Comparison of ENCODE assay signal across 8 cellular contexts in the genomic region with DNA sequence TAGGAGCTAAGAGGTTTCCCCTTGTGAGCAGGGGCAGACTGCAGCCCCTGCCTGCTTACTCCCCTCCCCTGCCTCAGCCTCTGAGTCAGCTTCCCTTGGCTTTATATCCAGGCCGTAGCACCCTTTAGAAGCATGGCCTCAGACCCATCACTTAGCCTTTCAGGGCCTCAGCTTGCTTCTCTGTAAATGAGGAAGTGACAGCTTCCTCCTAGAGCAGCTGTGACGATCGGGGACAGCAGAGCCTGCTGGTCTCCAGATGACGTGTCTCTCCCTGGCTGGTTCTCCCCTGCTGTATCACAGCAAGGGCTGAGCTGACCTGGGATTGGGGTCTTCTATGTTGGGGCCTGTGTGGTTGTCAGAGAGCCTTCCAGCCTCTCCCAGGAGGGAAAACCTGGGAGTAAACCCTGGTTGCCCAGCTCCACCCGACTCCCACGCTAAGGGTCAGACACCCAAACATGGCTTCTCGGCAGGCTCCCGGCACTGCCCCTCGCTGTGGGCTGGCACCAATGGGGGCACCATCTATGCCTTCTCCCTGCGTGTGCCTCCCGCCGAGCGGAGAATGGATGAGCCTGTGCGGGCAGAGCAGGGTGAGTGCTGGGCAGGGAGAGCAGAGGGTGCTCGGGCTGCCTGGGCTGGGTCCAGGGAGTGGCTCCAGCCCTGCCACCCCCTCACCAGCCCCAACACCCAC. TPM values are rescaled to one million over a fixed set of nuclear protein-coding genes. Genes with fewer than 3 reads are reported as not detected.
A peak's percentile ranks its signal among the peaks of the same experiment; 100 is the strongest.
DNase-seq lines count a peak whose midpoint lies in the region; ATAC-seq and TF ChIP-seq lines count a peak whose summit lies in the region.

No MANE protein-coding gene starts in this region.

- no peak for TF ChIP-seq CTCF in gastroesophageal sphincter (IDR thresholded peaks at IDR 0.05)
- no peak for TF ChIP-seq CTCF in stomach (IDR thresholded peaks at IDR 0.05)

- H3K4me1 ChIP-seq in gastroesophageal sphincter (no peaks in the 10 kb centered on the region), stomach (peaks cover 0 to 14% (median 4%) of the 10 kb centered on the region in 4 donors)

- WGBS in gastroesophageal sphincter (ENCODE audit: low coverage in 1 of 2), 2 donors: no CpG with 5 or more reads among the region's 15 CpGs
- WGBS in stomach, 5 donors: 78 to 89% (median 87%) methylated on average over 14 to 15 of the region's 15 CpGs

- peak; percentile 36 for DNase-seq in activated CD4-positive, alpha-beta T cell treated with anti-CD3 and anti-CD28 coated beads for 36 hours
- DNase-seq in activated CD4-positive, alpha-beta T cell treated with anti-CD3 and anti-CD28 coated beads for 4 hours: no peak
- DNase-seq in OCI-M1 (lab: John Stamatoyannopoulos, UW) (peak; percentile 92), stomach (peak; percentile 48), DMS153 treated with DMSO at 0.1 percent for 48 hours (lab: John Stamatoyannopoulos, UW; ENCODE audit: unreplicated experiment) (no peak), mucosa of gallbladder (ENCODE audit: low spot score) (no peak)
- no peak for DNase-seq in activated CD8-positive, alpha-beta memory T cell treated with anti-CD3 and anti-CD28 coated beads, Interleukin-2, amount 50 U/mL, for 48 hours

- no peaks in the 10 kb centered on the region for H3K36me3 Mint-ChIP-seq in activated CD4-positive, alpha-beta T cell treated with anti-CD3 and anti-CD28 coated beads for 36 hours (ENCODE audit: low read depth)

- H3K4me3 ChIP-seq in gastroesophageal sphincter (no peak overlapping the region), stomach (no peak overlapping the region)

- ATAC-seq in activated CD4-positive, alpha-beta T cell treated with anti-CD3 and anti-CD28 coated beads for 36 hours: peak; percentile 89
- ATAC-seq in gastroesophageal sphincter: peak; percentile 59

- CTCF ChIA-PET in activated CD4-positive, alpha-beta T cell treated with anti-CD3 and anti-CD28 coated beads for 36 hours (lab: Charles Lee): interaction anchor here (0.6 kb wide), 3 partner anchors 17 to 780 kb away, joined by 3 read pairs; no protein-coding TSS in a partner anchor

- H3K4me3 Mint-ChIP-seq in activated CD4-positive, alpha-beta T cell treated with anti-CD3 and anti-CD28 coated beads for 36 hours: no peak overlapping the region

- H3K27ac ChIP-seq in gastroesophageal sphincter (peak overlapping the region in 2 of 4 donors; percentile 35 to 45), stomach (peak overlapping the region in 4 of 5 donors; percentile 46 to 69 (median 61))

- POLR2A ChIA-PET in activated CD4-positive, alpha-beta T cell treated with anti-CD3 and anti-CD28 coated beads for 36 hours (lab: Charles Lee): no interaction called here

- no peaks in the 10 kb centered on the region for H3K27me3 ChIP-seq in gastroesophageal sphincter
- no peaks in the 10 kb centered on the region for H3K27me3 ChIP-seq in stomach

- no peaks in the 10 kb centered on the region for H3K27me3 Mint-ChIP-seq in activated CD4-positive, alpha-beta T cell treated with anti-CD3 and anti-CD28 coated beads for 36 hours

- H3K36me3 ChIP-seq in gastroesophageal sphincter: no peaks in the 10 kb centered on the region
- peaks cover 33 to 90% (median 86%) of the 10 kb centered on the region in 4 donors for H3K36me3 ChIP-seq in stomach

- TF ChIP-seq POLR2A in gastroesophageal sphincter (IDR thresholded peaks at IDR 0.05): no peak
- no peak for TF ChIP-seq POLR2A in stomach (IDR thresholded peaks at IDR 0.05)

- intact Hi-C loops in activated CD4-positive, alpha-beta T cell treated with anti-CD3 and anti-CD28 coated beads for 36 hours (cut with DNase I, micrococcal nuclease): no loop called here
- intact Hi-C loops in stomach (cut with DNase I; ENCODE audit: low total_unique reads): no loop called here

- H3K4me1 Mint-ChIP-seq in activated CD4-positive, alpha-beta T cell treated with anti-CD3 and anti-CD28 coated beads for 36 hours: no peaks in the 10 kb centered on the region

- H3K9me3 ChIP-seq in gastroesophageal sphincter (no peaks in the 10 kb centered on the region), stomach (no peaks in the 10 kb centered on the region)

- H3K27ac Mint-ChIP-seq in activated CD4-positive, alpha-beta T cell treated with anti-CD3 and anti-CD28 coated beads for 36 hours: no peak overlapping the region

- H3K9me3 Mint-ChIP-seq in activated CD4-positive, alpha-beta T cell treated with anti-CD3 and anti-CD28 coated beads for 36 hours (ENCODE audit: low read depth): no peaks in the 10 kb centered on the region

- TF ChIP-seq EP300 in gastroesophageal sphincter (IDR thresholded peaks at IDR 0.05) (no peak), stomach (IDR thresholded peaks at IDR 0.05) (no peak)

RNA-seq across cellular contexts. Expression of gene MYO15B, which starts 16.3 kb away (rescaled TPM):
- total RNA-seq in activated CD4-positive, alpha-beta T cell treated with anti-CD3 and anti-CD28 coated beads for 36 hours: 10 to 100 TPM; 20.8 to 22.4 TPM
- total RNA-seq in gastroesophageal sphincter (10 to 100 TPM; 10.7 to 76.1 (median 50.8) TPM), stomach (100 to 1,000 TPM; 138 to 515 (median 186) TPM), mucosa of gallbladder (434 TPM)
- 10 to 100 TPM; 67.7 to 82.3 (median 68.5) TPM for polyA plus RNA-seq in stomach

RNA-seq across cellular contexts. Expression of gene LLGL2, which starts 45.8 kb away (rescaled TPM):
- 1 to 10 TPM; 7.1 to 9.6 TPM for total RNA-seq in activated CD4-positive, alpha-beta T cell treated with anti-CD3 and anti-CD28 coated beads for 36 hours
- total RNA-seq in gastroesophageal sphincter: 1 to 10 TPM; 2.3 to 7.9 (median 5.8) TPM
- total RNA-seq in stomach: 100 to 1,000 TPM in 4 of 5 donors, 10 to 100 TPM in 1; 72.3 to 565 (median 165) TPM
- polyA plus RNA-seq in stomach: 100 to 1,000 TPM; 144 to 199 (median 184) TPM
- 477 TPM for total RNA-seq in mucosa of gallbladder

RNA-seq across cellular contexts. Expression of gene TSEN54, which starts 55.0 kb away (rescaled TPM):
- 10 to 100 TPM; 29.2 to 35.1 TPM for total RNA-seq in activated CD4-positive, alpha-beta T cell treated with anti-CD3 and anti-CD28 coated beads for 36 hours
- total RNA-seq in gastroesophageal sphincter: 10 to 100 TPM; 15.8 to 26.5 (median 17.1) TPM
- 100 to 1,000 TPM in 2 of 5 donors, 10 to 100 TPM in 3; 13.2 to 219 (median 48.1) TPM for total RNA-seq in stomach
- polyA plus RNA-seq in stomach: 10 to 100 TPM; 20.8 to 49.7 (median 36.2) TPM
- total RNA-seq in mucosa of gallbladder: 158 TPM

RNA-seq across cellular contexts. Expression of gene CASKIN2, which starts 56.0 kb away (rescaled TPM):
- 1 to 10 TPM; 2.9 to 3.0 TPM for total RNA-seq in activated CD4-positive, alpha-beta T cell treated with anti-CD3 and anti-CD28 coated beads for 36 hours
- total RNA-seq in gastroesophageal sphincter (10 to 100 TPM; 13.7 to 46.0 (median 15.6) TPM), stomach (10 to 100 TPM in 4 of 5 donors, 1 to 10 TPM in 1; 9.0 to 27.4 (median 15.6) TPM), mucosa of gallbladder (74.7 TPM)
- polyA plus RNA-seq in stomach: 1 to 10 TPM; 5.4 to 9.3 (median 8.8) TPM

Comparison
In these comparisons a context has a peak if more than half of its experiments do, and no peak if none do; other contexts are left out.
1. DNase-seq: peak in activated CD4-positive, alpha-beta T cell treated with anti-CD3 and anti-CD28 coated beads for 36 hours (single experiment), OCI-M1 (single experiment) and stomach (single experiment); none in activated CD4-positive, alpha-beta T cell treated with anti-CD3 and anti-CD28 coated beads for 4 hours (0 of 2), activated CD8-positive, alpha-beta memory T cell treated with anti-CD3 and anti-CD28 coated beads, Interleukin-2, amount 50 U/mL, for 48 hours (single experiment), DMS153 treated with DMSO at 0.1 percent for 48 hours (single experiment) and mucosa of gallbladder (single experiment).
2. RNA of gene LLGL2, which starts 45.8 kb away (total RNA-seq): 477 TPM in mucosa of gallbladder (single experiment) and 72.3 to 565 TPM in stomach; 7.1 to 9.6 TPM in activated CD4-positive, alpha-beta T cell treated with anti-CD3 and anti-CD28 coated beads for 36 hours and 2.3 to 7.9 TPM in gastroesophageal sphincter; every median in the first group is over 4 times any median in the second.